Comparison of ENCODE assay signal across 1 cellular context in the genomic region with DNA sequence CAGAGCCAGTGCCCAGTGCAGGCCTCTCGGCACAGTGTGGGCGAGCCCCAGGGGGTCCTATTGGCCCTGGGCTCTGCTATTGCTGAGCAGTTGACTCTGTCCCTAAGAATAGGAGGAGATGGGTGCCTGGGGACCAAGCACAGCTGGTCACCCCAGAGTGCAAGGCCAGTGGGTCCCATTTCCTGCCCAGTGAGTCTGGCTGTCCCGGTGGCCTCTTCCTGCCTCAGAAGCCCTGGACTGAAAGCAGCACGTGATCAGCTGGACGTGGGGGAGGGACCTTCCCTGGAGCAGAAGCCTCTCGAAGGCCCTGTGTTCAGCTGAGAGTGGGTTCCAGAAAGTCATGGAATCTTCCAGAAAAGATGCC.
TF ChIP-seq lines count a peak whose summit lies in the region.

No MANE protein-coding gene starts in this region.

TF ChIP-seq in GM12878, 131 proteins besides CTCF, POLR2A, EP300 and RAD21:
- TF ChIP-seq TAF1 (IDR thresholded peaks at IDR 0.05; ENCODE audit: borderline replicate concordance, low read depth, low read length), result no peak
- TF ChIP-seq, protein P1, sequence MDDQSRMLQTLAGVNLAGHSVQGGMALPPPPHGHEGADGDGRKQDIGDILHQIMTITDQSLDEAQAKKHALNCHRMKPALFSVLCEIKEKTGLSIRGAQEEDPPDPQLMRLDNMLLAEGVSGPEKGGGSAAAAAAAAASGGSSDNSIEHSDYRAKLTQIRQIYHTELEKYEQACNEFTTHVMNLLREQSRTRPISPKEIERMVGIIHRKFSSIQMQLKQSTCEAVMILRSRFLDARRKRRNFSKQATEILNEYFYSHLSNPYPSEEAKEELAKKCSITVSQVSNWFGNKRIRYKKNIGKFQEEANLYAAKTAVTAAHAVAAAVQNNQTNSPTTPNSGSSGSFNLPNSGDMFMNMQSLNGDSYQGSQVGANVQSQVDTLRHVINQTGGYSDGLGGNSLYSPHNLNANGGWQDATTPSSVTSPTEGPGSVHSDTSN (IDR thresholded peaks at IDR 0.05; ENCODE audit: insufficient replicate concordance, low read depth, low read length), result no peak
- TF ChIP-seq, protein P2, sequence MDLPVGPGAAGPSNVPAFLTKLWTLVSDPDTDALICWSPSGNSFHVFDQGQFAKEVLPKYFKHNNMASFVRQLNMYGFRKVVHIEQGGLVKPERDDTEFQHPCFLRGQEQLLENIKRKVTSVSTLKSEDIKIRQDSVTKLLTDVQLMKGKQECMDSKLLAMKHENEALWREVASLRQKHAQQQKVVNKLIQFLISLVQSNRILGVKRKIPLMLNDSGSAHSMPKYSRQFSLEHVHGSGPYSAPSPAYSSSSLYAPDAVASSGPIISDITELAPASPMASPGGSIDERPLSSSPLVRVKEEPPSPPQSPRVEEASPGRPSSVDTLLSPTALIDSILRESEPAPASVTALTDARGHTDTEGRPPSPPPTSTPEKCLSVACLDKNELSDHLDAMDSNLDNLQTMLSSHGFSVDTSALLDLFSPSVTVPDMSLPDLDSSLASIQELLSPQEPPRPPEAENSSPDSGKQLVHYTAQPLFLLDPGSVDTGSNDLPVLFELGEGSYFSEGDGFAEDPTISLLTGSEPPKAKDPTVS (IDR thresholded peaks at IDR 0.05; ENCODE audit: low read depth, low read length), result 0 out of 2 replicates have a peak, but pooled peaks have one; percentile 26
- no peak for TF ChIP-seq DPF2 (IDR thresholded peaks at IDR 0.05)
- TF ChIP-seq, protein P3, sequence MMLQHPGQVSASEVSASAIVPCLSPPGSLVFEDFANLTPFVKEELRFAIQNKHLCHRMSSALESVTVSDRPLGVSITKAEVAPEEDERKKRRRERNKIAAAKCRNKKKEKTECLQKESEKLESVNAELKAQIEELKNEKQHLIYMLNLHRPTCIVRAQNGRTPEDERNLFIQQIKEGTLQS (IDR thresholded peaks at IDR 0.05; ENCODE audit: borderline replicate concordance, extremely low read depth, low read depth, low read length), result no peak
- TF ChIP-seq, protein P4, sequence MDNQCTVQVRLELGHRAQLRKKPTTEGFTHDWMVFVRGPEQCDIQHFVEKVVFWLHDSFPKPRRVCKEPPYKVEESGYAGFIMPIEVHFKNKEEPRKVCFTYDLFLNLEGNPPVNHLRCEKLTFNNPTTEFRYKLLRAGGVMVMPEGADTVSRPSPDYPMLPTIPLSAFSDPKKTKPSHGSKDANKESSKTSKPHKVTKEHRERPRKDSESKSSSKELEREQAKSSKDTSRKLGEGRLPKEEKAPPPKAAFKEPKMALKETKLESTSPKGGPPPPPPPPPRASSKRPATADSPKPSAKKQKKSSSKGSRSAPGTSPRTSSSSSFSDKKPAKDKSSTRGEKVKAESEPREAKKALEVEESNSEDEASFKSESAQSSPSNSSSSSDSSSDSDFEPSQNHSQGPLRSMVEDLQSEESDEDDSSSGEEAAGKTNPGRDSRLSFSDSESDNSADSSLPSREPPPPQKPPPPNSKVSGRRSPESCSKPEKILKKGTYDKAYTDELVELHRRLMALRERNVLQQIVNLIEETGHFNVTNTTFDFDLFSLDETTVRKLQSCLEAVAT (IDR thresholded peaks at IDR 0.05), result no peak
- TF ChIP-seq ASH2L (IDR thresholded peaks at IDR 0.05; ENCODE audit: borderline replicate concordance, low read depth), result no peak
